8 cellular contexts compared by ENCODE assay signal in genomic region chr2:9473308-9473984, GRCh38. TPM values are rescaled to one million over a fixed set of nuclear protein-coding genes. Genes with fewer than 3 reads are reported as not detected.
DNase-seq lines count a peak whose midpoint lies in the region; ATAC-seq and TF ChIP-seq lines count a peak whose summit lies in the region.

No MANE protein-coding gene starts in this region.

- peak; percentile 4 for ATAC-seq in activated naive CD8-positive, alpha-beta T cell treated with anti-CD3 and anti-CD28 coated beads, Interleukin-2, amount 10 ng/mL, durations not matched to agents 7 days and 5 days (ENCODE audit: low read depth)
- peak; percentile 3 for ATAC-seq in stimulated activated naive CD8-positive, alpha-beta T cell treated with anti-CD3 and anti-CD28 coated beads, Interleukin-15, amount 100 ng/mL, for 72 hours

- H3K27me3 ChIP-seq in HL-60 (ENCODE audit: insufficient read depth, poor library complexity, severe bottlenecking): no peaks in the 10 kb centered on the region

- no peak overlapping the region for H3K4me3 ChIP-seq in HL-60 (replicated peaks; ENCODE audit: insufficient read depth, low read length)

- POLR2A ChIA-PET in activated naive CD8-positive, alpha-beta T cell treated with anti-CD3 and anti-CD28 coated beads, Interleukin-2, amount 10 ng/mL, durations not matched to agents 7 days and 5 days (lab: Charles Lee): interaction anchor here (0.7 to 3.2 kb wide), 10 partner anchors 10 to 370 kb away, joined by 3 to 35 read pairs (median 4); partner anchors contain the start of genes ADAM17, CPSF3, ITGB1BP1 and TAF1B

- TF ChIP-seq CTCF in HL-60 (IDR thresholded peaks at IDR 0.05; ENCODE audit: insufficient read depth, low read length): no peak

- peak overlapping the region; percentile 76 for H3K4me3 Mint-ChIP-seq in activated naive CD8-positive, alpha-beta T cell treated with anti-CD3 and anti-CD28 coated beads, Interleukin-2, amount 10 ng/mL, durations not matched to agents 7 days and 5 days
- peak overlapping the region; percentile 79 to 88 (median 87) for H3K4me3 Mint-ChIP-seq in immature natural killer cell
- H3K4me3 Mint-ChIP-seq in stimulated activated naive CD8-positive, alpha-beta T cell treated with anti-CD3 and anti-CD28 coated beads, Interleukin-15, amount 100 ng/mL, for 72 hours: peak overlapping the region; percentile 79 to 86

- DNase-seq in ELR (ENCODE audit: low read depth) (peak; percentile 34), HL-60 (ENCODE audit: low read depth in 1 of 2, low spot score in 1 of 2) (no peak), immature natural killer cell (no peak), superior temporal gyrus (ENCODE audit: extremely low spot score) (no peak), DMS114 treated with DMSO at 0.1 percent for 48 hours (lab: John Stamatoyannopoulos, UW; ENCODE audit: unreplicated experiment) (no peak), HK-2 (ENCODE audit: unreplicated experiment) (no peak)
- peak; percentile 49 for DNase-seq in activated naive CD8-positive, alpha-beta T cell treated with anti-CD3 and anti-CD28 coated beads, Interleukin-2, amount 10 ng/mL, durations not matched to agents 7 days and 5 days
- peak in 1 of 2 donors; percentile 18 for DNase-seq in stimulated activated naive CD8-positive, alpha-beta T cell treated with anti-CD3 and anti-CD28 coated beads, Interleukin-15, amount 100 ng/mL, for 72 hours

- H3K27ac ChIP-seq in HL-60 (replicated peaks): peak overlapping the region; percentile 75; the same call in 1 of the 2 replicates

- no peaks in the 10 kb centered on the region for H3K27me3 Mint-ChIP-seq in activated naive CD8-positive, alpha-beta T cell treated with anti-CD3 and anti-CD28 coated beads, Interleukin-2, amount 10 ng/mL, durations not matched to agents 7 days and 5 days
- H3K27me3 Mint-ChIP-seq in immature natural killer cell (ENCODE audit: low read depth in 3 of 3): peaks cover 0 to 12% (median 0%) of the 10 kb centered on the region in 3 donors
- H3K27me3 Mint-ChIP-seq in stimulated activated naive CD8-positive, alpha-beta T cell treated with anti-CD3 and anti-CD28 coated beads, Interleukin-15, amount 100 ng/mL, for 72 hours: no peaks in the 10 kb centered on the region

- H3K4me1 Mint-ChIP-seq in activated naive CD8-positive, alpha-beta T cell treated with anti-CD3 and anti-CD28 coated beads, Interleukin-2, amount 10 ng/mL, durations not matched to agents 7 days and 5 days: peaks cover 22% of the 10 kb centered on the region
- peaks cover 38 to 41% of the 10 kb centered on the region in 2 donors for H3K4me1 Mint-ChIP-seq in immature natural killer cell
- H3K4me1 Mint-ChIP-seq in stimulated activated naive CD8-positive, alpha-beta T cell treated with anti-CD3 and anti-CD28 coated beads, Interleukin-15, amount 100 ng/mL, for 72 hours: peaks cover 38% of the 10 kb centered on the region

- no peaks in the 10 kb centered on the region for H3K9me3 Mint-ChIP-seq in activated naive CD8-positive, alpha-beta T cell treated with anti-CD3 and anti-CD28 coated beads, Interleukin-2, amount 10 ng/mL, durations not matched to agents 7 days and 5 days
- H3K9me3 Mint-ChIP-seq in immature natural killer cell: no peaks in the 10 kb centered on the region
- peaks cover 0 to 7% of the 10 kb centered on the region in 2 donors for H3K9me3 Mint-ChIP-seq in stimulated activated naive CD8-positive, alpha-beta T cell treated with anti-CD3 and anti-CD28 coated beads, Interleukin-15, amount 100 ng/mL, for 72 hours

- H3K27ac Mint-ChIP-seq in activated naive CD8-positive, alpha-beta T cell treated with anti-CD3 and anti-CD28 coated beads, Interleukin-2, amount 10 ng/mL, durations not matched to agents 7 days and 5 days: peak overlapping the region; percentile 86
- peak overlapping the region; percentile 58 to 95 (median 89) for H3K27ac Mint-ChIP-seq in immature natural killer cell
- H3K27ac Mint-ChIP-seq in stimulated activated naive CD8-positive, alpha-beta T cell treated with anti-CD3 and anti-CD28 coated beads, Interleukin-15, amount 100 ng/mL, for 72 hours: peak overlapping the region; percentile 86 to 95

- peaks cover 29% of the 10 kb centered on the region for H3K36me3 Mint-ChIP-seq in activated naive CD8-positive, alpha-beta T cell treated with anti-CD3 and anti-CD28 coated beads, Interleukin-2, amount 10 ng/mL, durations not matched to agents 7 days and 5 days
- peaks cover 0 to 16% (median 5%) of the 10 kb centered on the region in 3 donors for H3K36me3 Mint-ChIP-seq in immature natural killer cell

RNA-seq across cellular contexts. Expression of gene IAH1, which starts 0.9 kb away (rescaled TPM):
- total RNA-seq in activated naive CD8-positive, alpha-beta T cell treated with anti-CD3 and anti-CD28 coated beads, Interleukin-2, amount 10 ng/mL, durations not matched to agents 7 days and 5 days: 10 to 100 TPM; 73.6 to 73.9 TPM
- 10 to 100 TPM; 68.4 to 88.5 (median 85.4) TPM for polyA plus RNA-seq in immature natural killer cell

RNA-seq across cellular contexts. Expression of gene CPSF3, which starts 50.0 kb away (rescaled TPM):
- total RNA-seq in activated naive CD8-positive, alpha-beta T cell treated with anti-CD3 and anti-CD28 coated beads, Interleukin-2, amount 10 ng/mL, durations not matched to agents 7 days and 5 days: 10 to 100 TPM; 43.3 to 48.0 TPM
- polyA plus RNA-seq in immature natural killer cell: 10 to 100 TPM; 22.1 to 48.0 (median 35.2) TPM

RNA-seq across cellular contexts. Expression of gene ITGB1BP1, which starts 50.1 kb away (rescaled TPM):
- total RNA-seq in activated naive CD8-positive, alpha-beta T cell treated with anti-CD3 and anti-CD28 coated beads, Interleukin-2, amount 10 ng/mL, durations not matched to agents 7 days and 5 days: 100 to 1,000 TPM; 104 to 122 TPM
- polyA plus RNA-seq in immature natural killer cell: 100 to 1,000 TPM; 157 to 212 (median 204) TPM

Comparison
In these comparisons a context has a peak if more than half of its experiments do, and no peak if none do; other contexts are left out.
1. DNase-seq: peak in ELR (single experiment) and activated naive CD8-positive, alpha-beta T cell treated with anti-CD3 and anti-CD28 coated beads, Interleukin-2, amount 10 ng/mL, durations not matched to agents 7 days and 5 days (single experiment); none in HL-60 (0 of 2), immature natural killer cell (0 of 3), superior temporal gyrus (single experiment), DMS114 treated with DMSO at 0.1 percent for 48 hours (single experiment) and HK-2 (single experiment).
2. Peak in every context shown above with its lines, with median percentiles within 50 percentile points of each other: H3K27ac Mint-ChIP-seq and H3K4me3 Mint-ChIP-seq.